Comparison of ENCODE assay signal across 24 cellular contexts in genomic region chr16:3553138-3553923, GRCh38. TPM values are rescaled to one million over a fixed set of nuclear protein-coding genes. Genes with fewer than 3 reads are reported as not detected.
A peak's percentile ranks its signal among the peaks of the same experiment; 100 is the strongest.
DNase-seq lines count a peak whose midpoint lies in the region; ATAC-seq, FAIRE-seq and TF ChIP-seq lines count a peak whose summit lies in the region.
"Had no signal": no experiment of that assay in that cellular context is flagged by ENCODE, and none has a peak within 500 bp of the region (broad histone marks: within the 10 kb centered on the region; RNA-seq: fewer than 3 reads in every experiment).

No MANE protein-coding gene starts in this region.

- TF ChIP-seq POLR2A in HepG2 (IDR thresholded peaks at IDR 0.05; ENCODE audit: insufficient read depth in 1 of 2, low read depth in 2 of 2, low read length in 2 of 2): no peak

- H2BK15ac ChIP-seq in H9 (ENCODE audit: low read depth, low read length): no peak overlapping the region

- H3K4ac ChIP-seq in H9 (ENCODE audit: low read depth, low read length): no peak overlapping the region

- no peak overlapping the region for H3K56ac ChIP-seq in H9 (ENCODE audit: insufficient read length, low read depth, low read length)

- no peak overlapping the region for H3K9ac ChIP-seq in H9 (ENCODE audit: extremely low read depth, insufficient read length, low read length)
- H3K9ac ChIP-seq in HepG2 (ENCODE audit: insufficient read depth, low read depth, low read length): no peak overlapping the region
- H3K9ac ChIP-seq: GM23248 had no signal

- no peak overlapping the region for H3K27ac ChIP-seq in H9 (ENCODE audit: insufficient read length, low read depth, low read length)
- H3K27ac ChIP-seq in VCaP: peak overlapping the region; percentile 73
- no peak overlapping the region for H3K27ac ChIP-seq in HepG2 (ENCODE audit: extremely low read length, insufficient read depth, low read length)
- H3K27ac ChIP-seq in CD4-positive, alpha-beta T cell (ENCODE audit: low read depth, low read length): no peak overlapping the region
- H3K27ac ChIP-seq: body of pancreas, GM23248, psoas muscle, transverse colon, WERI-Rb-1 had no signal

- BruUV-seq in HepG2 (replicated peaks; lab: Mats Ljungman, UMichigan): no TSS peak

- ATAC-seq in HepG2: no peak
- no peak for ATAC-seq in HG03280 (IDR thresholded peaks at IDR 0.05; ENCODE audit: unreplicated experiment)
- no peak for ATAC-seq in CD4-positive, alpha-beta T cell (ENCODE audit: poor library complexity)
- ATAC-seq: activated CD8-positive, alpha-beta T cell treated with anti-CD3 and anti-CD28 coated beads for 36 hours; body of pancreas; naive thymus-derived CD8-positive, alpha-beta T cell; psoas muscle; stimulated activated memory B cell treated with anti-CD40 and anti-IgM and Interleukin-4, amounts not matched to agents 10 μg/mL and 1 μg/mL and 100 μg/mL, for 72 hours had no signal

- no peak overlapping the region for H4K91ac ChIP-seq in H9 (ENCODE audit: insufficient read length, low read depth, low read length)

- no peak overlapping the region for H2BK12ac ChIP-seq in H9 (ENCODE audit: insufficient read length, low read depth, low read length)

- H3T11ph ChIP-seq in H9 (ENCODE audit: low read length): no peak overlapping the region

- H2AFZ ChIP-seq in H9 (ENCODE audit: low read length) (no peak overlapping the region), HepG2 (ENCODE audit: low read length) (no peak overlapping the region)
- H2AFZ ChIP-seq: GM23248 had no signal

- no peaks in the 10 kb centered on the region for H3K27me3 ChIP-seq in H9 (ENCODE audit: insufficient read depth, low read length)
- peaks cover 0 to 5% of the 10 kb centered on the region in 2 experiments; a peak in 1 of 5 replicates for H3K27me3 ChIP-seq in HepG2 (ENCODE audit: control insufficient read depth in 1 of 2, insufficient read depth in 2 of 2, low read length in 2 of 2)
- H3K27me3 ChIP-seq in CD4-positive, alpha-beta T cell (ENCODE audit: control insufficient read depth, insufficient read depth, low read length): no peaks in the 10 kb centered on the region
- H3K27me3 ChIP-seq: body of pancreas, transverse colon had no signal

- POLR2A ChIA-PET in HepG2 (lab: Yijun Ruan, JAX): no interaction called here
- POLR2A ChIA-PET in CD4-positive, alpha-beta T cell (lab: Charles Lee): no interaction called here

- CTCF ChIA-PET in HepG2 (lab: Yijun Ruan, JAX; ENCODE audit: low intra/inter-chr PET ratio, low total read pairs): no interaction called here
- CTCF ChIA-PET in CD4-positive, alpha-beta T cell (lab: Charles Lee): no interaction called here

- H3K4me1 ChIP-seq in H9 (ENCODE audit: insufficient read depth, low read length) (peaks cover 4% of the 10 kb centered on the region; the same call in 1 of the 2 replicates), HepG2 (ENCODE audit: insufficient read depth, low read length) (peaks cover 8% of the 10 kb centered on the region; the same call in 1 of the 2 replicates)
- H3K4me1 ChIP-seq: body of pancreas, psoas muscle, transverse colon had no signal

- no peaks in the 10 kb centered on the region for H3K79me1 ChIP-seq in H9 (ENCODE audit: insufficient read depth, low read depth, low read length, poor library complexity, severe bottlenecking)

- peaks cover 5 to 6% of the 10 kb centered on the region in 2 experiments; a peak in 3 of 5 replicates for H3K9me3 Mint-ChIP-seq in H9
- no peaks in the 10 kb centered on the region for H3K9me3 Mint-ChIP-seq in CD4-positive, alpha-beta T cell
- H3K9me3 Mint-ChIP-seq: activated CD8-positive, alpha-beta T cell treated with anti-CD3 and anti-CD28 coated beads for 36 hours; naive thymus-derived CD8-positive, alpha-beta T cell had no signal

- H3K36me3 ChIP-seq in HepG2 (replicated peaks in 1 of 2; ENCODE audit: control insufficient read depth in 1 of 2, insufficient read depth in 2 of 2, low read length in 2 of 2): no peaks in the 10 kb centered on the region
- H3K36me3 ChIP-seq: transverse colon, WERI-Rb-1 had no signal

- H3K23ac ChIP-seq in H9 (ENCODE audit: insufficient read length, low read depth, low read length): no peak overlapping the region

- no peak overlapping the region for H2BK5ac ChIP-seq in H9 (ENCODE audit: insufficient read length, low read length)

- H3K4me2 ChIP-seq in H9 (ENCODE audit: insufficient read depth, insufficient read length, low read length) (peak overlapping the region; percentile 35), HepG2 (ENCODE audit: low read depth, low read length) (peak overlapping the region; percentile 39; the same call in 1 of the 2 replicates)

- H3K79me2 ChIP-seq in H9 (ENCODE audit: insufficient read depth, low read length) (no peaks in the 10 kb centered on the region), HepG2 (ENCODE audit: insufficient read depth, low read length) (no peaks in the 10 kb centered on the region)

- H3K14ac ChIP-seq in H9 (ENCODE audit: insufficient read depth, low read length): no peak overlapping the region

- peak overlapping the region; percentile 7 for H3K18ac ChIP-seq in H9 (ENCODE audit: insufficient read length, low read depth, low read length)

- peaks cover 36 to 40% of the 10 kb centered on the region in 2 experiments for H3K4me1 Mint-ChIP-seq in H9
- H3K4me1 Mint-ChIP-seq in CD4-positive, alpha-beta T cell (ENCODE audit: low read depth): peaks cover 5% of the 10 kb centered on the region

- in situ Hi-C loops in HepG2 (cut with HindIII; ENCODE audit: extremely low pct_ligation_motif_present, low pct_unique_long_range_greater_than_20kb): no loop called here

- H3K4me3 ChIP-seq in HepG2 (replicated peaks in 1 of 3; ENCODE audit: insufficient read depth in 1 of 3, low read depth in 2 of 3, low read length in 3 of 3): 0 out of 6 replicates have a peak overlapping the region, but pooled peaks of 1 of the 3 experiments have one; percentile 12
- H3K4me3 ChIP-seq: body of pancreas, GM23248, psoas muscle, transverse colon had no signal

- TF ChIP-seq CTCF in H9 (conservative IDR thresholded peaks at IDR 0.05): no peak
- no peak for TF ChIP-seq CTCF in VCaP (conservative IDR thresholded peaks at IDR 0.05)
- no peak for TF ChIP-seq CTCF in HepG2 (CRISPR knock-in tag; IDR thresholded peaks at IDR 0.05)
- TF ChIP-seq CTCF in CD4-positive, alpha-beta T cell (IDR thresholded peaks at IDR 0.05): no peak

- peak; percentile 74 for DNase-seq in H9
- DNase-seq in NCI-H146 treated with DMSO at 0.1 percent for 48 hours (lab: John Stamatoyannopoulos, UW; ENCODE audit: unreplicated experiment): peak; percentile 62
- DNase-seq in HepG2 (ENCODE audit: low spot score): peak; percentile 7
- DNase-seq in cardiac septum (ENCODE audit: low spot score): no peak
- DNase-seq in CD4-positive, alpha-beta T cell: no peak
- DNase-seq in NCI-H446 (lab: John Stamatoyannopoulos, UW): no peak
- DNase-seq: activated CD8-positive, alpha-beta T cell treated with anti-CD3 and anti-CD28 coated beads for 36 hours; activated T-cell treated with anti-CD3 and anti-CD28 coated beads, Interleukin-2, amount 50 U/mL, for 48 hours; body of pancreas; erythroblast; GM23248; KBM-7; naive thymus-derived CD8-positive, alpha-beta T cell; psoas muscle; RPMI8226; SW 1271; transverse colon; WERI-Rb-1 had no signal

- no peak overlapping the region for H4K5ac ChIP-seq in H9 (ENCODE audit: insufficient read length, low read depth, low read length)

- no peak for TF ChIP-seq RAD21 in HepG2 (CRISPR knock-in tag; IDR thresholded peaks at IDR 0.05)

- intact Hi-C loops in HepG2 (cut with micrococcal nuclease; ENCODE audit: unreplicated experiment) (no loop called here), cardiac septum (cut with DNase I) (no loop called here)
- intact Hi-C loops in CD4-positive, alpha-beta T cell (cut with DNase I, micrococcal nuclease): no loop called here

- H3K27me3 Mint-ChIP-seq in H9 (ENCODE audit: low read depth): peaks cover 63% of the 10 kb centered on the region
- no peaks in the 10 kb centered on the region for H3K27me3 Mint-ChIP-seq in CD4-positive, alpha-beta T cell
- H3K27me3 Mint-ChIP-seq: activated CD8-positive, alpha-beta T cell treated with anti-CD3 and anti-CD28 coated beads for 36 hours; activated naive CD8-positive, alpha-beta T cell; memory B cell; naive thymus-derived CD8-positive, alpha-beta T cell; stimulated activated memory B cell treated with anti-CD40 and anti-IgM and Interleukin-4, amounts not matched to agents 10 μg/mL and 1 μg/mL and 100 μg/mL, for 72 hours had no signal

- H3K36me3 Mint-ChIP-seq in H9 (ENCODE audit: insufficient read depth in 1 of 3, low read depth in 3 of 3): peaks cover 0 to 20% (median 9%) of the 10 kb centered on the region in 3 experiments; a peak in 5 of 7 replicates
- peaks cover 83% of the 10 kb centered on the region for H3K36me3 Mint-ChIP-seq in CD4-positive, alpha-beta T cell (ENCODE audit: low read depth)

- H2BK120ac ChIP-seq in H9 (ENCODE audit: low read depth, low read length, poor library complexity, severe bottlenecking): no peak overlapping the region

- H4K20me1 ChIP-seq in H9 (ENCODE audit: control insufficient read depth, insufficient read depth, insufficient read length) (no peaks in the 10 kb centered on the region), HepG2 (ENCODE audit: insufficient read depth, low read length) (no peaks in the 10 kb centered on the region)

- WGBS in H9 (ENCODE audit: extremely low coverage, insufficient read length, low lambda C conversion rate): no CpG with 5 or more reads among the region's 11 CpGs
- WGBS in HepG2 (ENCODE audit: low lambda C conversion rate): 44% methylated on average over 11 of the region's 11 CpGs

- no peak overlapping the region for H2AK5ac ChIP-seq in H9 (ENCODE audit: insufficient read length, low read length)

- H3K9me3 ChIP-seq in H9 (ENCODE audit: control insufficient read depth, low read depth, low read length) (no peaks in the 10 kb centered on the region), HepG2 (ENCODE audit: low read length) (no peaks in the 10 kb centered on the region)
- no peaks in the 10 kb centered on the region for H3K9me3 ChIP-seq in CD4-positive, alpha-beta T cell (ENCODE audit: control insufficient read depth, low read length)
- H3K9me3 ChIP-seq: body of pancreas, psoas muscle, transverse colon had no signal

- H2BK20ac ChIP-seq in H9 (ENCODE audit: low read depth, low read length, poor library complexity, severe bottlenecking): no peak overlapping the region

- H3K4me3 Mint-ChIP-seq in H9: peak overlapping the region; percentile 44 to 72
- no peak overlapping the region for H3K4me3 Mint-ChIP-seq in CD4-positive, alpha-beta T cell
- H3K4me3 Mint-ChIP-seq: activated CD8-positive, alpha-beta T cell treated with anti-CD3 and anti-CD28 coated beads for 36 hours; activated naive CD8-positive, alpha-beta T cell; memory B cell; naive thymus-derived CD8-positive, alpha-beta T cell; stimulated activated memory B cell treated with anti-CD40 and anti-IgM and Interleukin-4, amounts not matched to agents 10 μg/mL and 1 μg/mL and 100 μg/mL, for 72 hours had no signal

- peak overlapping the region; percentile 53 to 79 (median 78); a peak in 5 of 7 replicates for H3K27ac Mint-ChIP-seq in H9
- no peak overlapping the region for H3K27ac Mint-ChIP-seq in CD4-positive, alpha-beta T cell
- H3K27ac Mint-ChIP-seq: activated CD8-positive, alpha-beta T cell treated with anti-CD3 and anti-CD28 coated beads for 36 hours; activated naive CD8-positive, alpha-beta T cell; memory B cell; stimulated activated memory B cell treated with anti-CD40 and anti-IgM and Interleukin-4, amounts not matched to agents 10 μg/mL and 1 μg/mL and 100 μg/mL, for 72 hours had no signal

- no peak overlapping the region for H4K8ac ChIP-seq in H9 (replicated peaks; ENCODE audit: insufficient read length, low read depth, low read length)

- no peak for TF ChIP-seq EP300 in HepG2 (IDR thresholded peaks at IDR 0.05; ENCODE audit: low read depth in 2 of 2, low read length in 2 of 2)
- no peak for TF ChIP-seq EP300 in HepG2 (CRISPR knock-in tag; IDR thresholded peaks at IDR 0.05; ENCODE audit: borderline replicate concordance)

- peaks cover 5% of the 10 kb centered on the region for H3K23me2 ChIP-seq in H9 (ENCODE audit: insufficient read length, low read depth, low read length, poor library complexity, severe bottlenecking)

- no peak for FAIRE-seq in HepG2 (lab: Jason Lieb, UNC)
- FAIRE-seq: keratinocyte had no signal

RNA-seq across cellular contexts. Expression of gene NLRC3, which starts 23.9 kb away (rescaled TPM):
- total RNA-seq in H9 (2021) (0.44 TPM in 2 replicates), HepG2 (2016; rRNA removed; fragmentation: Illumina TruSeq; extraction: Trizol) (not detected in 2 replicates), cardiac septum (0.67 TPM)
- not detected in 2 replicates for total RNA-seq in HepG2 (2016; cell fraction: cytosol; rRNA removed; fragmentation: Illumina TruSeq; extraction: Trizol; ENCODE audit: low read depth)
- 0.09 TPM in 1 of 2 replicates, not detected in the other for total RNA-seq in HepG2 (2016; cell fraction: insoluble cytoplasmic fraction; rRNA removed; fragmentation: Illumina TruSeq; extraction: Trizol)
- total RNA-seq in HepG2 (2016; cell fraction: membrane; rRNA removed; fragmentation: Illumina TruSeq; extraction: Trizol): not detected in 2 replicates
- total RNA-seq in HepG2 (2016; cell fraction: nucleus; rRNA removed; fragmentation: Illumina TruSeq; extraction: Trizol): not detected in 2 replicates
- 0.01 TPM in 1 of 2 replicates, not detected in the other for polyA plus RNA-seq in HepG2 (2011; rRNA removed)
- polyA plus RNA-seq in HepG2 (2011; cell fraction: cytosol; rRNA removed): not detected in 2 replicates
- polyA plus RNA-seq in HepG2 (2011; cell fraction: nucleus; rRNA removed): 0.02 TPM in 1 of 2 replicates, not detected in the other
- 0.09 and 0.11 TPM in 2 replicates for polyA plus RNA-seq in HepG2 (2012)
- not detected in 2 replicates for polyA plus RNA-seq in HepG2 (2016; cell fraction: cytosol; fragmentation: Illumina TruSeq; extraction: Trizol; ENCODE audit: low read depth)
- not detected in 2 replicates for polyA plus RNA-seq in HepG2 (2016; cell fraction: insoluble cytoplasmic fraction; fragmentation: Illumina TruSeq; extraction: Trizol; ENCODE audit: low read depth)
- polyA plus RNA-seq in HepG2 (2016; cell fraction: membrane; fragmentation: Illumina TruSeq; extraction: Trizol; ENCODE audit: low read depth): not detected in 2 replicates
- polyA plus RNA-seq in HepG2 (2016; cell fraction: nucleus; fragmentation: Illumina TruSeq; extraction: Trizol; ENCODE audit: insufficient read depth, low read depth): not detected in 2 replicates
- polyA minus RNA-seq in HepG2 (2011; rRNA and poly(A)+ RNA removed; ENCODE audit: low replicate concordance): 0.07 TPM in 1 of 2 replicates, not detected in the other
- polyA minus RNA-seq in HepG2 (2011; cell fraction: cytosol; rRNA and poly(A)+ RNA removed): not detected in 2 replicates
- not detected in 2 replicates for polyA minus RNA-seq in HepG2 (2011; cell fraction: nucleus; rRNA and poly(A)+ RNA removed)
- 10 to 100 TPM; 50.4 to 51.5 TPM for total RNA-seq in CD4-positive, alpha-beta T cell
- total RNA-seq: GM23248 had no signal
- polyA plus RNA-seq: keratinocyte had no signal

RNA-seq across cellular contexts. Expression of gene CLUAP1, which starts 52.5 kb away (rescaled TPM):
- 10.6 and 13.4 TPM in 2 replicates for total RNA-seq in H9 (2021)
- total RNA-seq in HepG2 (2016; rRNA removed; fragmentation: Illumina TruSeq; extraction: Trizol): 19.5 and 25.9 TPM in 2 replicates
- 11.0 and 15.5 TPM in 2 replicates for total RNA-seq in HepG2 (2016; cell fraction: cytosol; rRNA removed; fragmentation: Illumina TruSeq; extraction: Trizol; ENCODE audit: low read depth)
- 18.5 and 28.6 TPM in 2 replicates for total RNA-seq in HepG2 (2016; cell fraction: insoluble cytoplasmic fraction; rRNA removed; fragmentation: Illumina TruSeq; extraction: Trizol)
- total RNA-seq in HepG2 (2016; cell fraction: membrane; rRNA removed; fragmentation: Illumina TruSeq; extraction: Trizol): 6.7 and 9.0 TPM in 2 replicates
- total RNA-seq in HepG2 (2016; cell fraction: nucleus; rRNA removed; fragmentation: Illumina TruSeq; extraction: Trizol): 12.3 and 17.1 TPM in 2 replicates
- 3.5 and 6.0 TPM in 2 replicates for polyA plus RNA-seq in HepG2 (2011; rRNA removed)
- 2.9 and 3.9 TPM in 2 replicates for polyA plus RNA-seq in HepG2 (2011; cell fraction: cytosol; rRNA removed)
- polyA plus RNA-seq in HepG2 (2011; cell fraction: nucleus; rRNA removed): 1.9 and 4.4 TPM in 2 replicates
- polyA plus RNA-seq in HepG2 (2012): 5.2 and 6.8 TPM in 2 replicates
- 3.4 and 3.8 TPM in 2 replicates for polyA plus RNA-seq in HepG2 (2016; cell fraction: cytosol; fragmentation: Illumina TruSeq; extraction: Trizol; ENCODE audit: low read depth)
- 22.5 and 28.8 TPM in 2 replicates for polyA plus RNA-seq in HepG2 (2016; cell fraction: insoluble cytoplasmic fraction; fragmentation: Illumina TruSeq; extraction: Trizol; ENCODE audit: low read depth)
- 5.0 and 5.3 TPM in 2 replicates for polyA plus RNA-seq in HepG2 (2016; cell fraction: membrane; fragmentation: Illumina TruSeq; extraction: Trizol; ENCODE audit: low read depth)
- polyA plus RNA-seq in HepG2 (2016; cell fraction: nucleus; fragmentation: Illumina TruSeq; extraction: Trizol; ENCODE audit: insufficient read depth, low read depth): 12.9 and 20.1 TPM in 2 replicates
- 3.6 and 12.3 TPM in 2 replicates for polyA minus RNA-seq in HepG2 (2011; rRNA and poly(A)+ RNA removed; ENCODE audit: low replicate concordance)
- polyA minus RNA-seq in HepG2 (2011; cell fraction: cytosol; rRNA and poly(A)+ RNA removed): 5.9 and 8.1 TPM in 2 replicates
- 6.7 and 9.6 TPM in 2 replicates for polyA minus RNA-seq in HepG2 (2011; cell fraction: nucleus; rRNA and poly(A)+ RNA removed)
- total RNA-seq in cardiac septum: 15.3 TPM
- total RNA-seq in CD4-positive, alpha-beta T cell: 10 to 100 TPM; 12.0 to 14.2 TPM

RNA-seq across cellular contexts. Expression of gene C16orf90, which starts 58.0 kb away (rescaled TPM):
- total RNA-seq in H9 (2021): not detected in 2 replicates
- total RNA-seq in HepG2 (2016; rRNA removed; fragmentation: Illumina TruSeq; extraction: Trizol): not detected in 2 replicates
- not detected in 2 replicates for total RNA-seq in HepG2 (2016; cell fraction: cytosol; rRNA removed; fragmentation: Illumina TruSeq; extraction: Trizol; ENCODE audit: low read depth)
- not detected in 2 replicates for total RNA-seq in HepG2 (2016; cell fraction: insoluble cytoplasmic fraction; rRNA removed; fragmentation: Illumina TruSeq; extraction: Trizol)
- not detected in 2 replicates for total RNA-seq in HepG2 (2016; cell fraction: membrane; rRNA removed; fragmentation: Illumina TruSeq; extraction: Trizol)
- not detected in 2 replicates for total RNA-seq in HepG2 (2016; cell fraction: nucleus; rRNA removed; fragmentation: Illumina TruSeq; extraction: Trizol)
- polyA plus RNA-seq in HepG2 (2011; rRNA removed): not detected in 2 replicates
- polyA plus RNA-seq in HepG2 (2011; cell fraction: cytosol; rRNA removed): not detected in 2 replicates
- polyA plus RNA-seq in HepG2 (2011; cell fraction: nucleus; rRNA removed): not detected in 2 replicates
- polyA plus RNA-seq in HepG2 (2012): not detected in 2 replicates
- not detected in 2 replicates for polyA plus RNA-seq in HepG2 (2016; cell fraction: cytosol; fragmentation: Illumina TruSeq; extraction: Trizol; ENCODE audit: low read depth)
- polyA plus RNA-seq in HepG2 (2016; cell fraction: insoluble cytoplasmic fraction; fragmentation: Illumina TruSeq; extraction: Trizol; ENCODE audit: low read depth): not detected in 2 replicates
- not detected in 2 replicates for polyA plus RNA-seq in HepG2 (2016; cell fraction: membrane; fragmentation: Illumina TruSeq; extraction: Trizol; ENCODE audit: low read depth)
- not detected in 2 replicates for polyA plus RNA-seq in HepG2 (2016; cell fraction: nucleus; fragmentation: Illumina TruSeq; extraction: Trizol; ENCODE audit: insufficient read depth, low read depth)
- polyA minus RNA-seq in HepG2 (2011; rRNA and poly(A)+ RNA removed; ENCODE audit: low replicate concordance): not detected in 2 replicates
- not detected in 2 replicates for polyA minus RNA-seq in HepG2 (2011; cell fraction: cytosol; rRNA and poly(A)+ RNA removed)
- polyA minus RNA-seq in HepG2 (2011; cell fraction: nucleus; rRNA and poly(A)+ RNA removed): not detected in 2 replicates
- not detected for total RNA-seq in cardiac septum
- not detected for total RNA-seq in CD4-positive, alpha-beta T cell
- total RNA-seq: activated CD8-positive, alpha-beta T cell treated with anti-CD3 and anti-CD28 coated beads for 36 hours; body of pancreas; GM23248; naive thymus-derived CD8-positive, alpha-beta T cell; psoas muscle; transverse colon had no signal
- polyA plus RNA-seq: GM23248, keratinocyte, psoas muscle had no signal

RNA-seq across cellular contexts. Expression of gene SLX4, which starts 58.1 kb away (rescaled TPM):
- 9.9 and 10.0 TPM in 2 replicates for total RNA-seq in H9 (2021)
- 2.5 and 3.6 TPM in 2 replicates for total RNA-seq in HepG2 (2016; rRNA removed; fragmentation: Illumina TruSeq; extraction: Trizol)
- total RNA-seq in HepG2 (2016; cell fraction: cytosol; rRNA removed; fragmentation: Illumina TruSeq; extraction: Trizol; ENCODE audit: low read depth): 0.97 and 1.0 TPM in 2 replicates
- total RNA-seq in HepG2 (2016; cell fraction: insoluble cytoplasmic fraction; rRNA removed; fragmentation: Illumina TruSeq; extraction: Trizol): 2.1 and 3.8 TPM in 2 replicates
- 1.3 and 1.6 TPM in 2 replicates for total RNA-seq in HepG2 (2016; cell fraction: membrane; rRNA removed; fragmentation: Illumina TruSeq; extraction: Trizol)
- 7.6 and 7.9 TPM in 2 replicates for total RNA-seq in HepG2 (2016; cell fraction: nucleus; rRNA removed; fragmentation: Illumina TruSeq; extraction: Trizol)
- polyA plus RNA-seq in HepG2 (2011; rRNA removed): 1.1 and 1.3 TPM in 2 replicates
- polyA plus RNA-seq in HepG2 (2011; cell fraction: cytosol; rRNA removed): 0.40 and 0.46 TPM in 2 replicates
- 5.4 and 5.9 TPM in 2 replicates for polyA plus RNA-seq in HepG2 (2011; cell fraction: nucleus; rRNA removed)
- polyA plus RNA-seq in HepG2 (2012): 0.97 and 1.2 TPM in 2 replicates
- 0.16 and 0.18 TPM in 2 replicates for polyA plus RNA-seq in HepG2 (2016; cell fraction: cytosol; fragmentation: Illumina TruSeq; extraction: Trizol; ENCODE audit: low read depth)
- polyA plus RNA-seq in HepG2 (2016; cell fraction: insoluble cytoplasmic fraction; fragmentation: Illumina TruSeq; extraction: Trizol; ENCODE audit: low read depth): 1.1 and 1.7 TPM in 2 replicates
- 0.21 and 0.31 TPM in 2 replicates for polyA plus RNA-seq in HepG2 (2016; cell fraction: membrane; fragmentation: Illumina TruSeq; extraction: Trizol; ENCODE audit: low read depth)
- 12.5 and 14.1 TPM in 2 replicates for polyA plus RNA-seq in HepG2 (2016; cell fraction: nucleus; fragmentation: Illumina TruSeq; extraction: Trizol; ENCODE audit: insufficient read depth, low read depth)
- 1.5 and 3.9 TPM in 2 replicates for polyA minus RNA-seq in HepG2 (2011; rRNA and poly(A)+ RNA removed; ENCODE audit: low replicate concordance)
- polyA minus RNA-seq in HepG2 (2011; cell fraction: cytosol; rRNA and poly(A)+ RNA removed): 0.89 and 1.1 TPM in 2 replicates
- polyA minus RNA-seq in HepG2 (2011; cell fraction: nucleus; rRNA and poly(A)+ RNA removed): 4.4 and 5.1 TPM in 2 replicates
- 2.7 TPM for total RNA-seq in cardiac septum
- 1 to 10 TPM; 5.1 to 5.2 TPM for total RNA-seq in CD4-positive, alpha-beta T cell

Comparison
In these comparisons a context has a peak if more than half of its experiments do, and no peak if none do; other contexts are left out.
1. DNase-seq: peak in H9 (single experiment), NCI-H146 treated with DMSO at 0.1 percent for 48 hours (single experiment) and HepG2 (single experiment); none in cardiac septum (single experiment), CD4-positive, alpha-beta T cell (0 of 10) and NCI-H446 (0 of 2).
2. RNA of gene NLRC3, which starts 23.9 kb away (total RNA-seq): 50.4 to 51.5 TPM in CD4-positive, alpha-beta T cell; 0.67 TPM in cardiac septum (single experiment), 0.44 TPM in H9 and 0.09 TPM in HepG2; every median in the first group is over 10 times any median in the second.